ENCODE assay signal across 8 cellular contexts in genomic region chr3:192892981-192893827, GRCh38. TPM values are rescaled to one million over a fixed set of nuclear protein-coding genes. Genes with fewer than 3 reads are reported as not detected.
DNase-seq lines count a peak whose midpoint lies in the region; ATAC-seq lines count a peak whose summit lies in the region.

No MANE protein-coding gene starts in this region.

- peak overlapping the region; percentile 41 for H3K4me3 Mint-ChIP-seq in activated naive CD8-positive, alpha-beta T cell treated with anti-CD3 and anti-CD28 coated beads, Interleukin-2, amount 50 U/mL, for 24 hours

- H3K36me3 ChIP-seq in SJSA1: no peaks in the 10 kb centered on the region

- H3K4me1 ChIP-seq in SJSA1 (replicated peaks): peaks cover 63% of the 10 kb centered on the region

- no peaks in the 10 kb centered on the region for H3K9me3 ChIP-seq in SJSA1 (replicated peaks)

- H3K27me3 Mint-ChIP-seq in activated naive CD8-positive, alpha-beta T cell treated with anti-CD3 and anti-CD28 coated beads, Interleukin-2, amount 50 U/mL, for 24 hours: peaks cover 36% of the 10 kb centered on the region

- H3K27ac Mint-ChIP-seq in activated naive CD8-positive, alpha-beta T cell treated with anti-CD3 and anti-CD28 coated beads, Interleukin-2, amount 50 U/mL, for 24 hours: peak overlapping the region; percentile 85

- peak overlapping the region; percentile 92 for H3K27ac ChIP-seq in SJSA1

- ATAC-seq in GM19328 (IDR thresholded peaks at IDR 0.05; ENCODE audit: unreplicated experiment) (peak; percentile 87), HG03159 (IDR thresholded peaks at IDR 0.05; ENCODE audit: unreplicated experiment) (peak; percentile 95), left lobe of liver (peak; percentile 43)
- peak; percentile 93 for ATAC-seq in activated naive CD8-positive, alpha-beta T cell treated with anti-CD3 and anti-CD28 coated beads, Interleukin-2, amount 50 U/mL, for 24 hours

- H3K9me3 Mint-ChIP-seq in activated naive CD8-positive, alpha-beta T cell treated with anti-CD3 and anti-CD28 coated beads, Interleukin-2, amount 50 U/mL, for 24 hours: no peaks in the 10 kb centered on the region

- H3K4me3 ChIP-seq in SJSA1: peak overlapping the region; percentile 16

- H3K4me1 Mint-ChIP-seq in activated naive CD8-positive, alpha-beta T cell treated with anti-CD3 and anti-CD28 coated beads, Interleukin-2, amount 50 U/mL, for 24 hours: peaks cover 87% of the 10 kb centered on the region

- DNase-seq in AG08396 (ENCODE audit: low spot score) (peak; percentile 70), SJSA1 (ENCODE audit: low read depth in 1 of 2, low spot score in 2 of 2) (peak; percentile 76 to 78), left lobe of liver (ENCODE audit: low spot score) (no peak), GOT3 (lab: John Stamatoyannopoulos, UW) (no peak)
- DNase-seq in activated naive CD8-positive, alpha-beta T cell treated with anti-CD3 and anti-CD28 coated beads, Interleukin-2, amount 50 U/mL, for 24 hours: peak; percentile 63
- DNase-seq in stimulated activated CD8-positive, alpha-beta memory T cell treated with anti-CD3 and anti-CD28 coated beads, Interleukin-4, amount 100 ng/mL, for 48 hours: peak; percentile 73

- no peaks in the 10 kb centered on the region for H3K27me3 ChIP-seq in SJSA1 (replicated peaks)

- H3K36me3 Mint-ChIP-seq in activated naive CD8-positive, alpha-beta T cell treated with anti-CD3 and anti-CD28 coated beads, Interleukin-2, amount 50 U/mL, for 24 hours (ENCODE audit: low read depth): peaks cover 3% of the 10 kb centered on the region

RNA-seq across cellular contexts. Expression of gene MB21D2, which starts 24.5 kb away (rescaled TPM):
- 18.0 and 22.5 TPM in 2 replicates for total RNA-seq in SJSA1 (2014; rRNA removed; shearing (Covaris generic))
- 0.23 TPM for total RNA-seq in left lobe of liver

Comparison
In these comparisons a context has a peak if more than half of its experiments do, and no peak if none do; other contexts are left out.
1. DNase-seq: peak in AG08396 (single experiment), SJSA1 (2 of 2), activated naive CD8-positive, alpha-beta T cell treated with anti-CD3 and anti-CD28 coated beads, Interleukin-2, amount 50 U/mL, for 24 hours (single experiment) and stimulated activated CD8-positive, alpha-beta memory T cell treated with anti-CD3 and anti-CD28 coated beads, Interleukin-4, amount 100 ng/mL, for 48 hours (single experiment); none in left lobe of liver (single experiment) and GOT3 (single experiment).
2. ATAC-seq: peak in every context shown above with its lines; median percentile 95 in HG03159; 93 in activated naive CD8-positive, alpha-beta T cell treated with anti-CD3 and anti-CD28 coated beads, Interleukin-2, amount 50 U/mL, for 24 hours; 87 in GM19328; 43 in left lobe of liver.
3. RNA of gene MB21D2, which starts 24.5 kb away (total RNA-seq): 18.0 to 22.5 TPM in SJSA1; 0.23 TPM in left lobe of liver (single experiment); every median in the first group is over 10 times any median in the second.